In the genomic region with DNA sequence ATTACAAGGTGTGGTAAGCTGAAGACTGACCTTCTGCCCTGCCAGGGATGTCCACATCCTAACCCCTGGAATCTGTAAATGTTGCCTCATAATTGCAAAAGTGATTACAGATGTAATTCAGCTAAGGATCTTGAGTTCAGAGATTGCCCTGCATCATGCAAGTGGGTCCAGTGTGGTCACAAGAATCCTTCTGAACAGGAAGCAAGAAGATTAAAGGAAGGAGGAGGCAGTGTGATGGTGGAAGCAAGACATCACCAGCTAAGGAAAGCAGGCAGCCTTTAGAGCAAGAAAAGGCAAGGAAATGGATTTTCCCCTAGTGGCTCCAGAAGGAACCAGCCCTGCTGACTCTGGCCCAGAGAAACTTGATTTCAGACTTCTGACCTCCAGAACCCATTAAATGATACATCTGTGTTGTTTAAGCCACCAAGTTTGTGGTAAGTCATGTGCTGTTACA, we compare ENCODE assay signal across 9 cellular contexts.
DNase-seq lines count a peak whose midpoint lies in the region; ATAC-seq, FAIRE-seq and TF ChIP-seq lines count a peak whose summit lies in the region.
"Had no signal": no experiment of that assay in that cellular context is flagged by ENCODE, and none has a peak within 500 bp of the region (broad histone marks: within the 10 kb centered on the region; RNA-seq: fewer than 3 reads in every experiment).

No MANE protein-coding gene starts in this region.

- no peak overlapping the region for H3K4me3 Mint-ChIP-seq in stimulated activated memory B cell treated with anti-CD40 and anti-IgM and Interleukin-4, amounts not matched to agents 10 μg/mL and 1 μg/mL and 100 μg/mL, for 72 hours
- H3K4me3 Mint-ChIP-seq in activated CD4-positive, alpha-beta T cell treated with anti-CD3 and anti-CD28 coated beads, Interleukin-2, amount 10 ng/mL, durations not matched to agents 7 days and 5 days, result no peak overlapping the region

- no peaks in the 10 kb centered on the region for H3K36me3 ChIP-seq in RWPE2 (ENCODE audit: low read depth)
- H3K36me3 ChIP-seq: neutrophil had no signal

- no peaks in the 10 kb centered on the region for H3K9me3 Mint-ChIP-seq in stimulated activated memory B cell treated with anti-CD40 and anti-IgM and Interleukin-4, amounts not matched to agents 10 μg/mL and 1 μg/mL and 100 μg/mL, for 72 hours
- H3K9me3 Mint-ChIP-seq in activated CD4-positive, alpha-beta T cell treated with anti-CD3 and anti-CD28 coated beads, Interleukin-2, amount 10 ng/mL, durations not matched to agents 7 days and 5 days, result no peaks in the 10 kb centered on the region

- CTCF ChIA-PET in activated CD4-positive, alpha-beta T cell treated with anti-CD3 and anti-CD28 coated beads, Interleukin-2, amount 10 ng/mL, durations not matched to agents 7 days and 5 days (lab: Charles Lee), result no interaction called here

- H3K27me3 ChIP-seq in RWPE2 (ENCODE audit: insufficient read depth, poor library complexity, severe bottlenecking), result no peaks in the 10 kb centered on the region
- H3K27me3 ChIP-seq: neutrophil had no signal

- TF ChIP-seq CTCF in RWPE2 (IDR thresholded peaks at IDR 0.05; ENCODE audit: poor library complexity, severe bottlenecking), result no peak

- no peaks in the 10 kb centered on the region for H3K9me3 ChIP-seq in RWPE2 (ENCODE audit: severe bottlenecking)
- H3K9me3 ChIP-seq: neutrophil had no signal

- no peaks in the 10 kb centered on the region for H3K4me1 ChIP-seq in RWPE2 (ENCODE audit: insufficient read depth, poor library complexity, severe bottlenecking)

- no peak overlapping the region for H3K27ac ChIP-seq in RWPE2 (ENCODE audit: poor library complexity, severe bottlenecking)
- H3K27ac ChIP-seq: neutrophil had no signal

- peak; percentile 82 for FAIRE-seq in GM12891 (lab: Jason Lieb, UNC)

- no peak for DNase-seq in GM12891 (ENCODE audit: insufficient read length, low spot score)
- DNase-seq in RWPE2 (ENCODE audit: low spot score), result no peak
- DNase-seq in foreskin melanocyte, result peak; percentile 96
- no peak for DNase-seq in activated CD4-positive, alpha-beta T cell treated with anti-CD3 and anti-CD28 coated beads, Interleukin-2, amount 10 ng/mL, durations not matched to agents 7 days and 5 days
- no peak for DNase-seq in occipital lobe (lab: John Stamatoyannopoulos, UW)
- no peak for DNase-seq in NCI-H2081 treated with DMSO at 0.1 percent for 48 hours (lab: John Stamatoyannopoulos, UW)

- peak overlapping the region; percentile 79 for H3K27ac Mint-ChIP-seq in stimulated activated memory B cell treated with anti-CD40 and anti-IgM and Interleukin-4, amounts not matched to agents 10 μg/mL and 1 μg/mL and 100 μg/mL, for 72 hours
- no peak overlapping the region for H3K27ac Mint-ChIP-seq in activated CD4-positive, alpha-beta T cell treated with anti-CD3 and anti-CD28 coated beads, Interleukin-2, amount 10 ng/mL, durations not matched to agents 7 days and 5 days

- POLR2A ChIA-PET in activated CD4-positive, alpha-beta T cell treated with anti-CD3 and anti-CD28 coated beads, Interleukin-2, amount 10 ng/mL, durations not matched to agents 7 days and 5 days (lab: Charles Lee), result no interaction called here

- peaks cover 81% of the 10 kb centered on the region for H3K4me1 Mint-ChIP-seq in stimulated activated memory B cell treated with anti-CD40 and anti-IgM and Interleukin-4, amounts not matched to agents 10 μg/mL and 1 μg/mL and 100 μg/mL, for 72 hours
- H3K4me1 Mint-ChIP-seq in activated CD4-positive, alpha-beta T cell treated with anti-CD3 and anti-CD28 coated beads, Interleukin-2, amount 10 ng/mL, durations not matched to agents 7 days and 5 days, result peaks cover 27% of the 10 kb centered on the region

- H3K27me3 Mint-ChIP-seq in stimulated activated memory B cell treated with anti-CD40 and anti-IgM and Interleukin-4, amounts not matched to agents 10 μg/mL and 1 μg/mL and 100 μg/mL, for 72 hours, result no peaks in the 10 kb centered on the region
- H3K27me3 Mint-ChIP-seq in activated CD4-positive, alpha-beta T cell treated with anti-CD3 and anti-CD28 coated beads, Interleukin-2, amount 10 ng/mL, durations not matched to agents 7 days and 5 days, result peaks cover 17% of the 10 kb centered on the region

- no peaks in the 10 kb centered on the region for H3K36me3 Mint-ChIP-seq in stimulated activated memory B cell treated with anti-CD40 and anti-IgM and Interleukin-4, amounts not matched to agents 10 μg/mL and 1 μg/mL and 100 μg/mL, for 72 hours
- H3K36me3 Mint-ChIP-seq in activated CD4-positive, alpha-beta T cell treated with anti-CD3 and anti-CD28 coated beads, Interleukin-2, amount 10 ng/mL, durations not matched to agents 7 days and 5 days (ENCODE audit: low read depth), result no peaks in the 10 kb centered on the region

- no peak overlapping the region for H3K4me3 ChIP-seq in RWPE2 (ENCODE audit: severe bottlenecking)

- peak; percentile 50; the same call in 1 of the 3 replicates for ATAC-seq in RWPE2 (ENCODE audit: low read depth)
- ATAC-seq in stimulated activated memory B cell treated with anti-CD40 and anti-IgM and Interleukin-4, amounts not matched to agents 10 μg/mL and 1 μg/mL and 100 μg/mL, for 72 hours, result no peak
- ATAC-seq in HG03135 (IDR thresholded peaks at IDR 0.05; ENCODE audit: unreplicated experiment), result no peak

- TF ChIP-seq POLR2A in GM12891 (IDR thresholded peaks at IDR 0.05; ENCODE audit: low read depth, low read length), result no peak

TF ChIP-seq in GM12891, 5 proteins besides CTCF, POLR2A, EP300 and RAD21:
- TF ChIP-seq PAX5 (IDR thresholded peaks at IDR 0.05; ENCODE audit: insufficient read depth, low read length, severe bottlenecking) (no peak), POU2F2 (IDR thresholded peaks at IDR 0.05; ENCODE audit: low read depth, low read length) (no peak), POLR2AphosphoS5 (IDR thresholded peaks at IDR 0.05; ENCODE audit: low read depth, low read length) (no peak), TAF1 (IDR thresholded peaks at IDR 0.05; ENCODE audit: low read depth, low read length) (no peak), SPI1 (IDR thresholded peaks at IDR 0.05; ENCODE audit: low read depth, low read length) (no peak)
